ENCODE assay signal across 33 cellular contexts in the genomic region with DNA sequence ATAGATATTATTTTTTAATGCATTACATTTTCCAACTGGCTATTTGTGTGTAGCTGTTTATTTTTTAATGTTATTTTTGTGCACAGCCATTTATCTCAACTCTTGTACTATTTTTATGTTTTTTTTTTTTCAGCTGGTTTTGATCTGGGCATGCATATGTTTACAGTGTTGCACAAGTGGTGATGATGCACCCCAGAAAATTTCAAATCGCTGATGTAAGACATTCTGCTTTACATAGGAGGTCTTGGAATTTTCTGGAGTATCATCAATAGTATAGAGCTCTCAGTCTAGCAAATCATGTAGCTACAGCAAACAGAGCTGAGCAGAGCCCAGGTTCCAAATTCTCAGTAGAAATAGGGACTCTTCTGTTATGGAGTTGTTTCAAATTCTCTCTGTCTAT. TPM values are rescaled to one million over a fixed set of nuclear protein-coding genes. Genes with fewer than 3 reads are reported as not detected.
"Had no signal": no experiment of that assay in that cellular context is flagged by ENCODE, and none has a peak within 500 bp of the region (broad histone marks: within the 10 kb centered on the region; RNA-seq: fewer than 3 reads in every experiment).

No MANE protein-coding gene starts in this region.

- H3K4me1 ChIP-seq: esophagus squamous epithelium, psoas muscle, sigmoid colon had no signal

- H3K79me2 ChIP-seq: hepatocyte had no signal

- H3K9me3 ChIP-seq: neutrophil, thoracic aorta had no signal

- H3K27ac ChIP-seq: epithelial cell of prostate, esophagus squamous epithelium, hepatocyte, neutrophil, psoas muscle, sigmoid colon, thoracic aorta had no signal

- H3K4me2 ChIP-seq: hepatocyte had no signal

- DNase-seq: activated CD4-positive, alpha-beta memory T cell treated with anti-CD3 and anti-CD28 coated beads for 36 hours; activated CD4-positive, alpha-beta T cell treated with anti-CD3 and anti-CD28 coated beads, Interleukin-2, amount 10 ng/mL, durations not matched to agents 24 days and 14 days; activated CD4-positive, CD25-positive, alpha-beta regulatory T cell treated with anti-CD3 and anti-CD28 coated beads, Interleukin-2, amount 50 U/mL, for 72 hours; activated CD8-positive, alpha-beta memory T cell treated with anti-CD3 and anti-CD28 coated beads, Interleukin-2, amount 50 U/mL, for 48 hours; activated gamma-delta T cell; activated naive CD4-positive, alpha-beta T cell treated with anti-CD3 and anti-CD28 coated beads, Interleukin-2, amount 10 ng/mL, durations not matched to agents 7 days and 5 days; activated naive CD8-positive, alpha-beta T cell treated with anti-CD3 and anti-CD28 coated beads, Interleukin-2, amount 10 ng/mL, durations not matched to agents 7 days and 5 days; activated T-cell treated with anti-CD3 and anti-CD28 coated beads, Interleukin-2, amount 50 U/mL, for 24 hours; amygdala; central memory CD4-positive, alpha-beta T cell; effector CD4-positive, alpha-beta T cell; esophagus squamous epithelium; left cardiac atrium; mammary epithelial cell; naive B cell; nephron progenitor cell; psoas muscle; sigmoid colon; small intestine; stimulated activated CD4-positive, alpha-beta T cell treated with anti-CD3 and anti-CD28 coated beads, Interleukin-4, amount 100 ng/mL, for 24 hours; T-helper 2 cell; trophoblast cell had no signal

- H2AFZ ChIP-seq: hepatocyte had no signal

- H3K4me3 ChIP-seq: esophagus squamous epithelium, hepatocyte, psoas muscle, sigmoid colon, thoracic aorta had no signal

- H3K36me3 ChIP-seq: esophagus squamous epithelium, neutrophil, sigmoid colon, thoracic aorta had no signal

- ATAC-seq: left cardiac atrium; psoas muscle; stimulated activated effector memory CD8-positive, alpha-beta T cell treated with anti-CD3 and anti-CD28 coated beads, Interleukin-12 subunit alpha, Interleukin-12 subunit beta, amount 100 ng/mL, for 72 hours had no signal

- H3K27me3 ChIP-seq: hepatocyte, neutrophil, sigmoid colon had no signal

RNA-seq across cellular contexts. Expression of gene CACNG5, which starts 30.2 kb away (rescaled TPM):
- total RNA-seq: activated CD4-positive, alpha-beta memory T cell treated with anti-CD3 and anti-CD28 coated beads for 36 hours; activated CD4-positive, alpha-beta T cell treated with anti-CD3 and anti-CD28 coated beads, Interleukin-2, amount 10 ng/mL, durations not matched to agents 24 days and 14 days; activated CD8-positive, alpha-beta memory T cell treated with anti-CD3 and anti-CD28 coated beads for 36 hours; activated naive CD8-positive, alpha-beta T cell treated with anti-CD3 and anti-CD28 coated beads, Interleukin-2, amount 10 ng/mL, durations not matched to agents 7 days and 5 days; esophagus squamous epithelium; hepatocyte; left cardiac atrium; liver; mammary epithelial cell; mesothelial cell of epicardium; osteocyte; psoas muscle; subcutaneous adipose tissue; thoracic aorta had no signal
- polyA plus RNA-seq: hepatocyte, keratinocyte, liver, mammary epithelial cell, psoas muscle, sigmoid colon, small intestine had no signal
